ENCODE assay signal across 11 cellular contexts in the genomic region with DNA sequence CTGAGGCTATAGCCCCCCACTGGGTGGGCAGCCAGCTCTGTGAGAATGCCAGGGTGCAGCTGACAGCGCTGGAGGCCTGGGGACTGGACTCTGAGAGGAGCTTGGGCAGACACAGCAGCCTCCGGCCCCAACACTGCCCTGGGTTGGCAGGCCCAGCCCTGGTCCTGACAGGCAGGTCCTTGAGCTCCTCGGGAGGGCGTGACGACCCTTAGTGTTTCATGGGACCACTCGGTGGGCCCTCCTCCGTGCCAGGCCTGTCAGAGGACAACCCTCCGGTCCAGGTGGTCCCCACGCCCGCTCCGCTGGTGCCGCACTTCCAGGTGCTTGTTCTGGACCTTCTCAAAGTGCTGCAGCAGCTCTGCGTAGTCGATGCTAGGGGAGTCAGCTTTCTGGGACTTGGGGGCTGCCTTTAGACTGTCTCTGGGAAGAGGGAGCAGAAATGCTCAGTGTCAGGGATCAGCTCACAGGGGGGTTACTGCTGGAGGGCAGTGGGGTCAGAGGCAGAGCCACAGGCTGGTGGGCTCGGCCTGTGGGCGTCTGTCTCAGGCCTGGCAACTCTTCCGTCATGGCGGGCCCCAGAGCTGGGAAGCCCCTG. TPM values are rescaled to one million over a fixed set of nuclear protein-coding genes. Genes with fewer than 3 reads are reported as not detected.
A peak's percentile ranks its signal among the peaks of the same experiment; 100 is the strongest.
DNase-seq lines count a peak whose midpoint lies in the region; ATAC-seq and TF ChIP-seq lines count a peak whose summit lies in the region.
"Had no signal": no experiment of that assay in that cellular context is flagged by ENCODE, and none has a peak within 500 bp of the region (broad histone marks: within the 10 kb centered on the region; RNA-seq: fewer than 3 reads in every experiment).

No MANE protein-coding gene starts in this region.

- H3K4me2 ChIP-seq in OCI-LY7 (ENCODE audit: low read length): no peak overlapping the region
- no peak overlapping the region for H3K4me2 ChIP-seq in mesenchymal stem cell (ENCODE audit: low read length, poor library complexity, severe bottlenecking)

- peak overlapping the region; percentile 92 for H2BK15ac ChIP-seq in mesenchymal stem cell (ENCODE audit: low read depth, poor library complexity, severe bottlenecking)

- no peak overlapping the region for H3K4me3 Mint-ChIP-seq in activated CD4-positive, alpha-beta memory T cell treated with anti-CD3 and anti-CD28 coated beads for 36 hours

- H4K20me1 ChIP-seq in OCI-LY7 (ENCODE audit: insufficient read depth, low read length): no peaks in the 10 kb centered on the region

- H2BK5ac ChIP-seq in mesenchymal stem cell (ENCODE audit: low read depth, low read length, poor library complexity, severe bottlenecking): no peak overlapping the region

- H3K27me3 ChIP-seq in mesenchymal stem cell (ENCODE audit: control insufficient read depth in 1 of 2, insufficient read depth in 1 of 2, low read length in 2 of 2) (no peaks in the 10 kb centered on the region), suprapubic skin (no peaks in the 10 kb centered on the region)

- no peaks in the 10 kb centered on the region for H3K9me2 ChIP-seq in OCI-LY7 (ENCODE audit: insufficient read depth, low read length)

- H2AK5ac ChIP-seq in mesenchymal stem cell (ENCODE audit: low read length, severe bottlenecking): peak overlapping the region; percentile 41

- H2BK120ac ChIP-seq in mesenchymal stem cell (ENCODE audit: low read depth, low read length): peak overlapping the region; percentile 99

- intact Hi-C loops in OCI-LY7 (cut with micrococcal nuclease; ENCODE audit: unreplicated experiment): no loop called here
- intact Hi-C loops in activated CD4-positive, alpha-beta memory T cell treated with anti-CD3 and anti-CD28 coated beads for 36 hours (cut with micrococcal nuclease): loop anchor here (10.0 kb wide), 1 partner anchor 47 kb away; no protein-coding TSS in a partner anchor

- H3K9ac ChIP-seq in mesenchymal stem cell (ENCODE audit: low read length): no peak overlapping the region

- H3K9me3 ChIP-seq in OCI-LY7 (ENCODE audit: low read length): no peaks in the 10 kb centered on the region
- H3K9me3 ChIP-seq in mesenchymal stem cell (ENCODE audit: control insufficient read depth, low read length): no peaks in the 10 kb centered on the region
- H3K9me3 ChIP-seq in suprapubic skin: no peaks in the 10 kb centered on the region

- peak overlapping the region; percentile 56 to 86 for H3K4ac ChIP-seq in mesenchymal stem cell (ENCODE audit: low read depth in 1 of 2, low read length in 2 of 2)

- peaks cover 3% of the 10 kb centered on the region for H3K79me1 ChIP-seq in mesenchymal stem cell (replicated peaks; ENCODE audit: low read length, poor library complexity, severe bottlenecking)

- no peaks in the 10 kb centered on the region for H3K9me3 Mint-ChIP-seq in activated CD4-positive, alpha-beta memory T cell treated with anti-CD3 and anti-CD28 coated beads for 36 hours

- DNase-seq in OCI-LY7 (ENCODE audit: low spot score): no peak
- no peak for DNase-seq in coronary artery (ENCODE audit: low spot score)
- no peak for DNase-seq in mesenchymal stem cell
- no peak for DNase-seq in suprapubic skin (ENCODE audit: low spot score in 2 of 2)
- DNase-seq in activated CD8-positive, alpha-beta memory T cell treated with anti-CD3 and anti-CD28 coated beads, Interleukin-2, amount 50 U/mL, for 48 hours: no peak
- DNase-seq in HT-29 (ENCODE audit: low spot score): no peak
- DNase-seq in activated CD4-positive, alpha-beta memory T cell treated with anti-CD3 and anti-CD28 coated beads for 36 hours: no peak
- DNase-seq: NCI-H345 had no signal

- H3K14ac ChIP-seq in mesenchymal stem cell (ENCODE audit: low read length in 2 of 2): peak overlapping the region in 1 of 2 experiments; percentile 30

- no peak overlapping the region for H3K4me3 ChIP-seq in OCI-LY7 (ENCODE audit: low read depth, low read length, poor library complexity, severe bottlenecking)
- H3K4me3 ChIP-seq in coronary artery: no peak overlapping the region
- no peak overlapping the region for H3K4me3 ChIP-seq in mesenchymal stem cell (ENCODE audit: insufficient read depth in 1 of 2, low read depth in 1 of 2, low read length in 2 of 2)
- H3K4me3 ChIP-seq in suprapubic skin: no peak overlapping the region
- H3K4me3 ChIP-seq: SK-N-MC had no signal

- TF ChIP-seq POLR2A in suprapubic skin (IDR thresholded peaks at IDR 0.05): no peak

- CTCF ChIA-PET in OCI-LY7 (lab: Charles Lee; ENCODE audit: unreplicated experiment): interaction anchor here (0.6 kb wide), 1 partner anchor 80 kb away, joined by 3 read pairs; no protein-coding TSS in a partner anchor
- CTCF ChIA-PET in activated CD4-positive, alpha-beta memory T cell treated with anti-CD3 and anti-CD28 coated beads for 36 hours (lab: Charles Lee): interaction anchor here (0.7 kb wide), 1 partner anchor 84 kb away, joined by 3 read pairs; no protein-coding TSS in a partner anchor

- H4K91ac ChIP-seq in mesenchymal stem cell (ENCODE audit: low read length): peak overlapping the region; percentile 97

- ATAC-seq in GM21423 (IDR thresholded peaks at IDR 0.05; ENCODE audit: unreplicated experiment): no peak
- ATAC-seq: esophagus mucosa had no signal

- H3K18ac ChIP-seq in mesenchymal stem cell (ENCODE audit: low read depth in 1 of 2, low read length in 2 of 2): peak overlapping the region; percentile 49 to 92

- BruUV-seq in OCI-LY7 (replicated peaks; lab: Mats Ljungman, UMichigan): TSS peak; percentile 78

- H2AFZ ChIP-seq in OCI-LY7 (ENCODE audit: low read length) (no peak overlapping the region), mesenchymal stem cell (ENCODE audit: low read depth, low read length) (no peak overlapping the region)

- no peaks in the 10 kb centered on the region for H3K36me3 Mint-ChIP-seq in activated CD4-positive, alpha-beta memory T cell treated with anti-CD3 and anti-CD28 coated beads for 36 hours

- peak overlapping the region; percentile 81 to 99 for H2BK12ac ChIP-seq in mesenchymal stem cell (ENCODE audit: low read length in 2 of 2)

- no peak overlapping the region for H3K27ac ChIP-seq in OCI-LY7 (ENCODE audit: low read depth, low read length, poor library complexity, severe bottlenecking)
- peak overlapping the region; percentile 95 to 100 for H3K27ac ChIP-seq in coronary artery
- H3K27ac ChIP-seq in mesenchymal stem cell (ENCODE audit: low read length, poor library complexity, severe bottlenecking): no peak overlapping the region
- H3K27ac ChIP-seq in suprapubic skin: peak overlapping the region; percentile 91
- H3K27ac ChIP-seq: SK-N-MC had no signal

- H3K4me1 ChIP-seq in OCI-LY7 (ENCODE audit: insufficient read depth, low read length, poor library complexity, severe bottlenecking) (no peaks in the 10 kb centered on the region), mesenchymal stem cell (ENCODE audit: control insufficient read depth, insufficient read depth, low read depth, low read length) (peaks cover 64% of the 10 kb centered on the region), suprapubic skin (peaks cover 94% of the 10 kb centered on the region)

- H4K8ac ChIP-seq in mesenchymal stem cell (ENCODE audit: low read length): peak overlapping the region; percentile 88

- peaks cover 20% of the 10 kb centered on the region for H3K27me3 Mint-ChIP-seq in activated CD4-positive, alpha-beta memory T cell treated with anti-CD3 and anti-CD28 coated beads for 36 hours

- no peaks in the 10 kb centered on the region for H3K36me3 ChIP-seq in OCI-LY7 (ENCODE audit: insufficient read depth, low read length)
- peaks cover 3 to 25% of the 10 kb centered on the region in 2 experiments for H3K36me3 ChIP-seq in mesenchymal stem cell (ENCODE audit: control insufficient read depth in 1 of 2, insufficient read depth in 2 of 2, low read depth in 1 of 2, low read length in 2 of 2)
- no peaks in the 10 kb centered on the region for H3K36me3 ChIP-seq in suprapubic skin

- POLR2A ChIA-PET in OCI-LY7 (lab: Charles Lee): no interaction called here
- POLR2A ChIA-PET in activated CD4-positive, alpha-beta memory T cell treated with anti-CD3 and anti-CD28 coated beads for 36 hours (lab: Charles Lee): interaction anchor here (1.1 kb wide), 1 partner anchor 49 kb away, joined by 4 read pairs; no protein-coding TSS in a partner anchor

- 88% methylated on average over 18 of the region's 18 CpGs for WGBS in mesenchymal stem cell
- WGBS in suprapubic skin: 100% methylated on average over 3 of the region's 18 CpGs

- H3K23ac ChIP-seq in mesenchymal stem cell (ENCODE audit: low read length in 2 of 2): peak overlapping the region; percentile 10 to 37

- H3K4me1 Mint-ChIP-seq in activated CD4-positive, alpha-beta memory T cell treated with anti-CD3 and anti-CD28 coated beads for 36 hours (ENCODE audit: low read depth): peaks cover 2% of the 10 kb centered on the region

- no peak overlapping the region for H3K27ac Mint-ChIP-seq in activated CD4-positive, alpha-beta memory T cell treated with anti-CD3 and anti-CD28 coated beads for 36 hours

- no peaks in the 10 kb centered on the region for H3K79me2 ChIP-seq in OCI-LY7 (ENCODE audit: insufficient read depth, low read depth, low read length)

- no peak for TF ChIP-seq EP300 in suprapubic skin (IDR thresholded peaks at IDR 0.05)

- TF ChIP-seq CTCF in OCI-LY7 (conservative IDR thresholded peaks at IDR 0.05; ENCODE audit: low read length) (no peak), coronary artery (IDR thresholded peaks at IDR 0.05) (no peak), suprapubic skin (IDR thresholded peaks at IDR 0.05) (no peak)

RNA-seq across cellular contexts. Expression of a gene that starts 1.9 kb away (rescaled TPM):
- 0.05 and 0.19 TPM in 2 replicates for total RNA-seq in OCI-LY7 (2014; rRNA removed; shearing (Covaris generic))
- 0.17 and 0.33 TPM in 2 replicates for total RNA-seq in OCI-LY7 (2022)
- polyA plus RNA-seq in mesenchymal stem cell (2013, experiment 1 of 2): 105 TPM
- 103 TPM for polyA plus RNA-seq in mesenchymal stem cell (2013, experiment 2 of 2)
- 10 to 100 TPM; 30.1 to 58.7 (median 42.6) TPM for total RNA-seq in suprapubic skin
- total RNA-seq in HT-29 (2014; rRNA removed; shearing (Covaris generic)): 23.0 and 38.1 TPM in 2 replicates
- 1 to 10 TPM in 1 of 2 experiments, under 1 TPM in 1; 0.29 to 1.1 TPM for total RNA-seq in activated CD4-positive, alpha-beta memory T cell treated with anti-CD3 and anti-CD28 coated beads for 36 hours

RNA-seq across cellular contexts. Expression of a gene that starts 41.4 kb away (rescaled TPM):
- not detected in 2 replicates for total RNA-seq in OCI-LY7 (2014; rRNA removed; shearing (Covaris generic))
- total RNA-seq in OCI-LY7 (2022) (not detected in 2 replicates), suprapubic skin (100 to 1,000 TPM in 1 of 4 donors, 10 to 100 TPM in 3; 64.2 to 187 (median 92.5) TPM)
- polyA plus RNA-seq in mesenchymal stem cell (2013, experiment 1 of 2): 0.15 TPM
- polyA plus RNA-seq in mesenchymal stem cell (2013, experiment 2 of 2): 0.11 TPM
- total RNA-seq in HT-29 (2014; rRNA removed; shearing (Covaris generic)): 9.1 and 11.5 TPM in 2 replicates
- not detected for total RNA-seq in activated CD4-positive, alpha-beta memory T cell treated with anti-CD3 and anti-CD28 coated beads for 36 hours

Comparison
In these comparisons a context has a peak if more than half of its experiments do, and no peak if none do; other contexts are left out.
1. H3K27ac ChIP-seq: peak in coronary artery (2 of 2) and suprapubic skin (single experiment); none in OCI-LY7 (single experiment) and mesenchymal stem cell (single experiment).
2. RNA of a gene that starts 1.9 kb away (total RNA-seq): 30.1 to 58.7 TPM in suprapubic skin and 23.0 to 38.1 TPM in HT-29; 0.29 to 1.1 TPM in activated CD4-positive, alpha-beta memory T cell treated with anti-CD3 and anti-CD28 coated beads for 36 hours and 0.05 to 0.33 TPM in OCI-LY7; every median in the first group is over 10 times any median in the second.